ENCODE assay signal across 18 cellular contexts in the genomic region with DNA sequence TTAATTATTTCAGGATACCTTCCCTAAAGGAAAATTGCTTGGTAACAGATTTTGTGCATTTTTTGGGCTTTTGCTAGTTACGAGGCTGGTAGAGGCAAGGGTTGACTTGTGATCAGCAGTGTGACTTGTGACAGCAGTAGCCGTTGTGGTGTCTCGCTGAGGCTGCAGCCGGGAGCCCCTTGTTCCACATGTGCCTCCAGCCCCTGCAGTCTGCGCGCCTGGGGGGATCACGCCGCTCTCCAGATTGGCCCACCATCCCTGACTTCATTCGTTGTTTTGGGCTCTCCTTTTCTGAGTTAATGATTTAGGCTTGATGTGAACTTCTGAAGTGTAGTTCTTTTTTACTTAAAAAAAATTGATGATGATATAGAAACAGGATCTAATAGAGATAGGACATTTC. TPM values are rescaled to one million over a fixed set of nuclear protein-coding genes. Genes with fewer than 3 reads are reported as not detected.
DNase-seq lines count a peak whose midpoint lies in the region; ATAC-seq lines count a peak whose summit lies in the region.
"Had no signal": no experiment of that assay in that cellular context is flagged by ENCODE, and none has a peak within 500 bp of the region (broad histone marks: within the 10 kb centered on the region; RNA-seq: fewer than 3 reads in every experiment).

No MANE protein-coding gene starts in this region.

- H3K36me3 Mint-ChIP-seq in stimulated activated effector memory CD8-positive, alpha-beta T cell treated with anti-CD3 and anti-CD28 coated beads, Interleukin-12 subunit alpha, Interleukin-12 subunit beta, amount 100 ng/mL, for 72 hours = peaks cover 80% of the 10 kb centered on the region

- no peak for ATAC-seq in stimulated activated effector memory CD8-positive, alpha-beta T cell treated with anti-CD3 and anti-CD28 coated beads, Interleukin-12 subunit alpha, Interleukin-12 subunit beta, amount 100 ng/mL, for 72 hours
- no peak for ATAC-seq in GM19023 (IDR thresholded peaks at IDR 0.05; ENCODE audit: unreplicated experiment)
- ATAC-seq: K562 had no signal

- peak overlapping the region; percentile 96 for H3K27ac ChIP-seq in angular gyrus (ENCODE audit: low read depth, low read length)
- H3K27ac ChIP-seq: BLaER1 treated with 17β-estradiol and CSF1 and Interleukin-3, amounts not matched to agents 10 nM and 100 nM had no signal

- no peaks in the 10 kb centered on the region for H3K9me3 Mint-ChIP-seq in stimulated activated effector memory CD8-positive, alpha-beta T cell treated with anti-CD3 and anti-CD28 coated beads, Interleukin-12 subunit alpha, Interleukin-12 subunit beta, amount 100 ng/mL, for 72 hours
- H3K9me3 Mint-ChIP-seq: HFFc6 had no signal

- peak; percentile 8 for DNase-seq in activated CD8-positive, alpha-beta memory T cell treated with anti-CD3 and anti-CD28 coated beads, Interleukin-2, amount 50 U/mL, for 48 hours
- no peak for DNase-seq in activated CD8-positive, alpha-beta memory T cell treated with anti-CD3 and anti-CD28 coated beads, Interleukin-2, amount 50 U/mL, for 4 hours
- DNase-seq in mesenteric fat pad (ENCODE audit: low spot score) (peak; percentile 45), GM19240 (ENCODE audit: insufficient read length, low spot score) (no peak), SW480 (ENCODE audit: low spot score) (no peak)
- no peak for DNase-seq in stimulated activated effector memory CD8-positive, alpha-beta T cell treated with anti-CD3 and anti-CD28 coated beads, Interleukin-12 subunit alpha, Interleukin-12 subunit beta, amount 100 ng/mL, for 72 hours (ENCODE audit: low spot score in 2 of 2)
- DNase-seq: 8988T; COR-L47; DMS153; HFFc6; NCI-H187 treated with DMSO at 0.1 percent for 48 hours; NCI-H2171; NCI-H446; NK-92 treated with Interleukin-12 subunit alpha and Interleukin-12 subunit beta, amount 100 ng/mL, for 24 hours had no signal

- peak overlapping the region; percentile 9 for H3K27ac Mint-ChIP-seq in stimulated activated effector memory CD8-positive, alpha-beta T cell treated with anti-CD3 and anti-CD28 coated beads, Interleukin-12 subunit alpha, Interleukin-12 subunit beta, amount 100 ng/mL, for 72 hours
- H3K27ac Mint-ChIP-seq: HFFc6 had no signal

- H3K4me3 Mint-ChIP-seq in stimulated activated effector memory CD8-positive, alpha-beta T cell treated with anti-CD3 and anti-CD28 coated beads, Interleukin-12 subunit alpha, Interleukin-12 subunit beta, amount 100 ng/mL, for 72 hours = no peak overlapping the region
- H3K4me3 Mint-ChIP-seq: HFFc6 had no signal

- H3K4me1 Mint-ChIP-seq in stimulated activated effector memory CD8-positive, alpha-beta T cell treated with anti-CD3 and anti-CD28 coated beads, Interleukin-12 subunit alpha, Interleukin-12 subunit beta, amount 100 ng/mL, for 72 hours = peaks cover 48% of the 10 kb centered on the region

RNA-seq across cellular contexts. Expression of a gene that starts 41.5 kb away (rescaled TPM):
- 44.4 TPM for total RNA-seq in mesenteric fat pad

RNA-seq across cellular contexts. Expression of a gene that starts 53.6 kb away (rescaled TPM):
- 3.6 TPM for total RNA-seq in mesenteric fat pad

Comparison
In these comparisons a context has a peak if more than half of its experiments do, and no peak if none do; other contexts are left out.
1. DNase-seq: peak in activated CD8-positive, alpha-beta memory T cell treated with anti-CD3 and anti-CD28 coated beads, Interleukin-2, amount 50 U/mL, for 48 hours (single experiment) and mesenteric fat pad (single experiment); none in activated CD8-positive, alpha-beta memory T cell treated with anti-CD3 and anti-CD28 coated beads, Interleukin-2, amount 50 U/mL, for 4 hours (single experiment), stimulated activated effector memory CD8-positive, alpha-beta T cell treated with anti-CD3 and anti-CD28 coated beads, Interleukin-12 subunit alpha, Interleukin-12 subunit beta, amount 100 ng/mL, for 72 hours (0 of 2), GM19240 (single experiment) and SW480 (single experiment).